In genomic region chr4:87220094-87220831, GRCh38 we compare ENCODE assay signal across 8 cellular contexts. TPM values are rescaled to one million over a fixed set of nuclear protein-coding genes. Genes with fewer than 3 reads are reported as not detected.
DNase-seq lines count a peak whose midpoint lies in the region; ATAC-seq and TF ChIP-seq lines count a peak whose summit lies in the region.

Gene KLHL8, minus strand, starts transcription at chr4:87220618. Its CDS starts 25,079 bp downstream, at chr4:87195539.

- DNase-seq in COR-L47 (lab: John Stamatoyannopoulos, UW), result peak; percentile 77
- DNase-seq in HPDE6-E6E7 (ENCODE audit: extremely low spot score), result peak; percentile 88
- peak; percentile 60 for DNase-seq in NOMO-1 treated with dmso at 0.1 percent for 144 hours (lab: John Stamatoyannopoulos, UW; ENCODE audit: unreplicated experiment)
- peak; percentile 87 for DNase-seq in activated CD8-positive, alpha-beta memory T cell treated with anti-CD3 and anti-CD28 coated beads, Interleukin-2, amount 50 U/mL, for 4 hours
- peak; percentile 94 for DNase-seq in endothelial cell (ENCODE audit: low spot score)
- DNase-seq in midbrain (lab: John Stamatoyannopoulos, UW), result peak; percentile 90
- peak; percentile 80 to 83 for DNase-seq in stimulated activated CD8-positive, alpha-beta memory T cell treated with anti-CD3 and anti-CD28 coated beads, Interleukin-2, amount 100 ng/mL, for 48 hours (ENCODE audit: low read depth in 2 of 2)

- peaks cover 5% of the 10 kb centered on the region for H3K36me3 Mint-ChIP-seq in endothelial cell (ENCODE audit: low read depth, unreplicated experiment)

- peak within 1 kb of the TSS; percentile 74 for H3K27ac Mint-ChIP-seq in endothelial cell (ENCODE audit: unreplicated experiment)

- ATAC-seq in GM19467 (IDR thresholded peaks at IDR 0.05; ENCODE audit: unreplicated experiment), result peak; percentile 90

- H3K4me3 Mint-ChIP-seq in endothelial cell (ENCODE audit: unreplicated experiment), result peak within 1 kb of the TSS; percentile 98

- no peaks in the 10 kb centered on the region for H3K9me3 Mint-ChIP-seq in endothelial cell (ENCODE audit: unreplicated experiment)

- H3K4me1 Mint-ChIP-seq in endothelial cell (ENCODE audit: unreplicated experiment), result peaks cover 6% of the 10 kb centered on the region

- no peak for TF ChIP-seq CTCF in endothelial cell (IDR thresholded peaks at IDR 0.05; ENCODE audit: unreplicated experiment)

- peaks cover 7% of the 10 kb centered on the region for H3K27me3 Mint-ChIP-seq in endothelial cell (ENCODE audit: unreplicated experiment)

RNA-seq across cellular contexts. Expression of gene KLHL8, which starts in this region (rescaled TPM):
- total RNA-seq in endothelial cell (ENCODE audit: unreplicated experiment), result 7.2 TPM

Comparison
In these comparisons a context has a peak if more than half of its experiments do, and no peak if none do; other contexts are left out.
1. Peak in every context shown above with its lines: DNase-seq and ATAC-seq.